In genomic region chr3:42600958-42601675, GRCh38 we compare ENCODE assay signal across 8 cellular contexts. TPM values are rescaled to one million over a fixed set of nuclear protein-coding genes. Genes with fewer than 3 reads are reported as not detected.
DNase-seq lines count a peak whose midpoint lies in the region; ATAC-seq and TF ChIP-seq lines count a peak whose summit lies in the region.

No MANE protein-coding gene starts in this region.

- peaks cover 60% of the 10 kb centered on the region for H3K36me3 ChIP-seq in DOHH2 (ENCODE audit: control insufficient read depth, low read length)
- H3K36me3 ChIP-seq in skeletal muscle tissue (ENCODE audit: control insufficient read depth in 3 of 3, insufficient read depth in 3 of 3, low read length in 3 of 3) = peaks cover 0 to 5% (median 0%) of the 10 kb centered on the region in 3 donors

- H3K27ac Mint-ChIP-seq in MCF 10A (ENCODE audit: low read depth, unreplicated experiment) = peak overlapping the region; percentile 90

- H3K4me3 ChIP-seq in DOHH2 (ENCODE audit: low read length) (peak overlapping the region; percentile 95), skeletal muscle tissue (ENCODE audit: low read length in 3 of 3) (peak overlapping the region; percentile 80 to 99 (median 81))

- H3K9me3 ChIP-seq in DOHH2 (ENCODE audit: control insufficient read depth, insufficient read depth, low read length) = no peaks in the 10 kb centered on the region
- H3K9me3 ChIP-seq in skeletal muscle tissue (ENCODE audit: control insufficient read depth in 3 of 3, low read length in 3 of 3) = no peaks in the 10 kb centered on the region

- H3K79me2 ChIP-seq in DOHH2 (ENCODE audit: control insufficient read depth, low read length) = peaks cover 57% of the 10 kb centered on the region

- no peaks in the 10 kb centered on the region for H3K9me3 Mint-ChIP-seq in MCF 10A (ENCODE audit: unreplicated experiment)

- CTCF ChIA-PET in MCF 10A (lab: Yijun Ruan, JAX) = interaction anchor here (0.6 to 3.0 kb wide), 12 partner anchors 10 to 376 kb away, joined by 3 to 30 read pairs (median 4); partner anchors contain the start of gene SEC22C

- ATAC-seq in GM19397 (IDR thresholded peaks at IDR 0.05; ENCODE audit: unreplicated experiment) (peak; percentile 20), HG03565 (IDR thresholded peaks at IDR 0.05; ENCODE audit: unreplicated experiment) (peak; percentile 3), SK-N-SH treated with all-trans-retinoic acid at 6 μM for 48 hours (peak; percentile 61)

- no peaks in the 10 kb centered on the region for H3K9me2 ChIP-seq in DOHH2 (replicated peaks; ENCODE audit: control insufficient read depth, low read length)

- peak; percentile 73 for DNase-seq in MCF 10A (ENCODE audit: unreplicated experiment)
- peak; percentile 62 for DNase-seq in iPS-NIHi7 (ENCODE audit: extremely low spot score)
- no peak for DNase-seq in KG1 (lab: John Stamatoyannopoulos, UW)

- peak overlapping the region; percentile 82 for H3K4me3 Mint-ChIP-seq in MCF 10A (ENCODE audit: unreplicated experiment)

- H3K27ac ChIP-seq in DOHH2 (ENCODE audit: low read depth, low read length) (peak overlapping the region; percentile 89), skeletal muscle tissue (ENCODE audit: low read depth, low read length) (peak overlapping the region; percentile 86)

- H3K36me3 Mint-ChIP-seq in MCF 10A (ENCODE audit: insufficient read depth, unreplicated experiment) = peaks cover 44% of the 10 kb centered on the region

- no peaks in the 10 kb centered on the region for H3K27me3 Mint-ChIP-seq in MCF 10A (ENCODE audit: insufficient read depth, unreplicated experiment)

- H3K9ac ChIP-seq in skeletal muscle tissue (ENCODE audit: low read depth in 1 of 3, low read length in 3 of 3) = peak overlapping the region; percentile 84 to 99 (median 88)

- peaks cover 28% of the 10 kb centered on the region for H3F3A ChIP-seq in DOHH2 (ENCODE audit: control insufficient read depth, insufficient read depth)

- peak; percentile 1 for TF ChIP-seq CTCF in DOHH2 (IDR thresholded peaks at IDR 0.05; ENCODE audit: low read depth, low read length, poor library complexity, severe bottlenecking)
- TF ChIP-seq CTCF in MCF 10A (IDR thresholded peaks at IDR 0.05; ENCODE audit: unreplicated experiment) = no peak

- peaks cover 15% of the 10 kb centered on the region; the same call in 1 of the 2 replicates for H4K20me1 ChIP-seq in DOHH2 (ENCODE audit: control insufficient read depth, insufficient read depth, low read depth, low read length)

- H3K27me3 ChIP-seq in DOHH2 (ENCODE audit: control insufficient read depth, low read length) (no peaks in the 10 kb centered on the region), skeletal muscle tissue (ENCODE audit: control insufficient read depth in 3 of 3, insufficient read depth in 3 of 3, low read length in 3 of 3) (no peaks in the 10 kb centered on the region)

- BruUV-seq in MCF 10A (replicated peaks; lab: Mats Ljungman, UMichigan) = no TSS peak

- peaks cover 16% of the 10 kb centered on the region for H3K4me1 Mint-ChIP-seq in MCF 10A (ENCODE audit: insufficient read depth, unreplicated experiment)

- H3K4me1 ChIP-seq in DOHH2 (ENCODE audit: control insufficient read depth, low read length) (peaks cover 47% of the 10 kb centered on the region), skeletal muscle tissue (ENCODE audit: control insufficient read depth in 3 of 3, insufficient read depth in 3 of 3, low read length in 3 of 3) (peaks cover 13 to 27% (median 25%) of the 10 kb centered on the region in 3 donors)

- intact Hi-C loops in MCF 10A (cut with micrococcal nuclease) = loop anchor here (1.0 to 5.0 kb wide), 3 partner anchors 11 to 51 kb away; partner anchors contain the start of genes SS18L2 and ZBTB47

- POLR2A ChIA-PET in MCF 10A (lab: Yijun Ruan, JAX) = interaction anchor here (0.6 to 3.9 kb wide), 26 partner anchors 8 to 401 kb away, joined by 3 to 101 read pairs (median 4); partner anchors contain the start of genes SEC22C, SS18L2 and ZBTB47

- H3K4me2 ChIP-seq in DOHH2 (ENCODE audit: low read length) = peak overlapping the region; percentile 68

TF ChIP-seq in SK-N-SH treated with all-trans-retinoic acid at 6 μM for 48 hours, 23 proteins besides CTCF, POLR2A, EP300 and RAD21:
- no peak for TF ChIP-seq ESRRG (CRISPR knock-in tag; IDR thresholded peaks at IDR 0.05)
- no peak for TF ChIP-seq PPARA (CRISPR knock-in tag; IDR thresholded peaks at IDR 0.05; ENCODE audit: borderline replicate concordance)

RNA-seq across cellular contexts. Expression of gene NKTR, which starts 0.6 kb away (rescaled TPM):
- total RNA-seq in MCF 10A (2022) (63.4 and 63.5 TPM in 2 replicates), skeletal muscle tissue (119 TPM)

RNA-seq across cellular contexts. Expression of gene SS18L2, which starts 10.5 kb away (rescaled TPM):
- total RNA-seq in MCF 10A (2022) (22.1 and 26.2 TPM in 2 replicates), skeletal muscle tissue (15.7 TPM)

RNA-seq across cellular contexts. Expression of gene SEC22C, which starts 19.4 kb away (rescaled TPM):
- total RNA-seq in MCF 10A (2022) = 52.1 and 55.7 TPM in 2 replicates
- 21.4 TPM for total RNA-seq in skeletal muscle tissue

RNA-seq across cellular contexts. Expression of gene ZBTB47, which starts 52.4 kb away (rescaled TPM):
- total RNA-seq in MCF 10A (2022) (10.9 and 12.4 TPM in 2 replicates), skeletal muscle tissue (21.4 TPM)

Comparison
In these comparisons a context has a peak if more than half of its experiments do, and no peak if none do; other contexts are left out.
1. ATAC-seq: peak in every context shown above with its lines; median percentile 61 in SK-N-SH treated with all-trans-retinoic acid at 6 μM for 48 hours; 20 in GM19397; 3 in HG03565.